1 cellular context compared by ENCODE assay signal in genomic region chr5:69369369-69370121, GRCh38.
A peak's percentile ranks its signal among the peaks of the same experiment; 100 is the strongest.
TF ChIP-seq lines count a peak whose summit lies in the region.

Gene AK6, minus strand, starts transcription at chr5:69369520. Its CDS starts 30 bp downstream, at chr5:69369490.
Gene RAD17, plus strand, starts transcription at chr5:69369818. Its CDS starts 2,391 bp downstream, at chr5:69372209.
Gene TAF9, minus strand, starts transcription at chr5:69369520. Its CDS starts 3,783 bp downstream, at chr5:69365737.

TF ChIP-seq in HepG2, 621 proteins besides CTCF, POLR2A, EP300 and RAD21 (continued from another document and continues in another):
- TF ChIP-seq USF2 (IDR thresholded peaks at IDR 0.05; ENCODE audit: low read depth, low read length) (peak; percentile 57; the same call in 1 of the 2 replicates), USF2 (CRISPR knock-in tag; IDR thresholded peaks at IDR 0.05; ENCODE audit: borderline replicate concordance) (peak; percentile 86; the same call in 1 of the 2 replicates), SNAPC2 (CRISPR knock-in tag; IDR thresholded peaks at IDR 0.05) (peak; percentile 94), ZNF207 (IDR thresholded peaks at IDR 0.05; ENCODE audit: borderline replicate concordance) (no peak), YEATS4 (CRISPR knock-in tag; IDR thresholded peaks at IDR 0.05; ENCODE audit: borderline replicate concordance) (peak; percentile 96), ZNF567 (CRISPR knock-in tag; IDR thresholded peaks at IDR 0.05; ENCODE audit: borderline replicate concordance) (peak; percentile 76; the same call in 1 of the 2 replicates), SPEN (CRISPR knock-in tag; IDR thresholded peaks at IDR 0.05; ENCODE audit: low read depth) (peak; percentile 93), KLF15 (CRISPR knock-in tag; IDR thresholded peaks at IDR 0.05; ENCODE audit: borderline replicate concordance) (peak; percentile 1; the same call in 1 of the 2 replicates), GMEB2 (CRISPR knock-in tag; IDR thresholded peaks at IDR 0.05; ENCODE audit: low read depth) (no peak), ZNF724P (CRISPR knock-in tag; IDR thresholded peaks at IDR 0.05; ENCODE audit: borderline replicate concordance) (peak; percentile 78; the same call in 1 of the 2 replicates), GATA4 (IDR thresholded peaks at IDR 0.05; ENCODE audit: borderline replicate concordance, low read depth) (peak; percentile 37; the same call in 1 of the 2 replicates), MED1 (CRISPR knock-in tag; IDR thresholded peaks at IDR 0.05) (peak; percentile 69), ATF7-NPFF (CRISPR knock-in tag; IDR thresholded peaks at IDR 0.05; ENCODE audit: low read depth) (peak; percentile 79), HDAC1 (CRISPR knock-in tag; IDR thresholded peaks at IDR 0.05) (peak; percentile 93), RBFOX2 (IDR thresholded peaks at IDR 0.05; ENCODE audit: low read depth, low read length) (peak; percentile 99), SRSF9 (IDR thresholded peaks at IDR 0.05; ENCODE audit: borderline replicate concordance, insufficient read depth, low read depth, low read length, poor library complexity, severe bottlenecking) (no peak), ZMYM4 (CRISPR knock-in tag; IDR thresholded peaks at IDR 0.05) (peak; percentile 85), ZSCAN25 (CRISPR knock-in tag; IDR thresholded peaks at IDR 0.05) (0 out of 2 replicates have a peak, but pooled peaks have one; percentile 51), ZNF703 (CRISPR knock-in tag; IDR thresholded peaks at IDR 0.05; ENCODE audit: borderline replicate concordance) (no peak; the same call in 1 of the 2 replicates), ATF5 (CRISPR knock-in tag; IDR thresholded peaks at IDR 0.05; ENCODE audit: low read depth) (0 out of 2 replicates have a peak, but pooled peaks have one; percentile 27), ZNF749 (CRISPR knock-in tag; IDR thresholded peaks at IDR 0.05; ENCODE audit: borderline replicate concordance) (no peak), FOXA1 (IDR thresholded peaks at IDR 0.05) (no peak), FOXA1 (CRISPR knock-in tag; IDR thresholded peaks at IDR 0.05) (peak; percentile 10; the same call in 1 of the 2 replicates), ZNF282 (IDR thresholded peaks at IDR 0.05; ENCODE audit: partially characterized antibody) (no peak), ZNF260 (CRISPR knock-in tag; IDR thresholded peaks at IDR 0.05; ENCODE audit: borderline replicate concordance, low read depth) (no peak), ZNF792 (CRISPR knock-in tag; IDR thresholded peaks at IDR 0.05) (peak; percentile 88), HNRNPLL (IDR thresholded peaks at IDR 0.05; ENCODE audit: low read depth, low read length, poor library complexity, severe bottlenecking) (peak; percentile 93), ZNF674 (CRISPR knock-in tag; IDR thresholded peaks at IDR 0.05; ENCODE audit: low read depth) (0 out of 2 replicates have a peak, but pooled peaks have one; percentile 74), SALL1 (CRISPR knock-in tag; IDR thresholded peaks at IDR 0.05) (peak; percentile 80), UBTF (CRISPR knock-in tag; IDR thresholded peaks at IDR 0.05) (peak; percentile 89), NAIF1 (CRISPR knock-in tag; IDR thresholded peaks at IDR 0.05; ENCODE audit: borderline replicate concordance) (peak; percentile 67; the same call in 1 of the 2 replicates), NFYB (CRISPR knock-in tag; IDR thresholded peaks at IDR 0.05) (peak; percentile 56), ZNF234 (CRISPR knock-in tag; conservative IDR thresholded peaks at IDR 0.05) (no peak), GRHL1 (CRISPR knock-in tag; conservative IDR thresholded peaks at IDR 0.05) (no peak), ASH2L (IDR thresholded peaks at IDR 0.05; ENCODE audit: insufficient read length, low read depth, low read length) (peak; percentile 97), ZIK1 (CRISPR knock-in tag; IDR thresholded peaks at IDR 0.05; ENCODE audit: borderline replicate concordance, low read depth) (peak; percentile 58; the same call in 1 of the 2 replicates), TEAD2 (CRISPR knock-in tag; IDR thresholded peaks at IDR 0.05) (no peak), ZNF235 (CRISPR knock-in tag; IDR thresholded peaks at IDR 0.05; ENCODE audit: borderline replicate concordance) (no peak; the same call in 1 of the 2 replicates), THAP9 (CRISPR knock-in tag; IDR thresholded peaks at IDR 0.05; ENCODE audit: borderline replicate concordance) (peak; percentile 66; the same call in 1 of the 2 replicates), LCORL (IDR thresholded peaks at IDR 0.05) (no peak), LCORL (CRISPR knock-in tag; IDR thresholded peaks at IDR 0.05) (peak; percentile 34), ZNF83 (CRISPR knock-in tag; IDR thresholded peaks at IDR 0.05; ENCODE audit: borderline replicate concordance) (no peak), ZNF776 (CRISPR knock-in tag; IDR thresholded peaks at IDR 0.05) (peak; percentile 72), SCMH1 (CRISPR knock-in tag; IDR thresholded peaks at IDR 0.05; ENCODE audit: borderline replicate concordance) (no peak), PCBP1 (IDR thresholded peaks at IDR 0.05; ENCODE audit: borderline replicate concordance, low read depth, low read length) (0 out of 2 replicates have a peak, but pooled peaks have one; percentile 20), MAZ (IDR thresholded peaks at IDR 0.05; ENCODE audit: borderline replicate concordance, low read depth, low read length) (peak; percentile 93), MAZ (CRISPR knock-in tag; IDR thresholded peaks at IDR 0.05; ENCODE audit: low read depth) (peak; percentile 91), ZNF615 (CRISPR knock-in tag; IDR thresholded peaks at IDR 0.05; ENCODE audit: borderline replicate concordance) (0 out of 2 replicates have a peak, but pooled peaks have one; percentile 13), TRIM22 (IDR thresholded peaks at IDR 0.05) (no peak), ZNF264 (CRISPR knock-in tag; IDR thresholded peaks at IDR 0.05) (no peak; the same call in 1 of the 2 replicates), RFXANK (CRISPR knock-in tag; IDR thresholded peaks at IDR 0.05) (peak; percentile 79; the same call in 1 of the 2 replicates), ZMAT3 (CRISPR knock-in tag; conservative IDR thresholded peaks at IDR 0.05) (peak; percentile 92), EED (CRISPR knock-in tag; IDR thresholded peaks at IDR 0.05) (peak; percentile 95), ZFP36 (IDR thresholded peaks at IDR 0.05; ENCODE audit: borderline replicate concordance, low read depth, low read length, partially characterized antibody) (no peak), SMAD1 (CRISPR knock-in tag; IDR thresholded peaks at IDR 0.05; ENCODE audit: borderline replicate concordance, low read depth) (peak; percentile 80), ZNF639 (CRISPR knock-in tag; conservative IDR thresholded peaks at IDR 0.05) (0 out of 2 replicates have a peak, but pooled peaks have one; percentile 39)
